23 cellular contexts compared by ENCODE assay signal in genomic region chr2:74814102-74814501, GRCh38. TPM values are rescaled to one million over a fixed set of nuclear protein-coding genes. Genes with fewer than 3 reads are reported as not detected.
DNase-seq lines count a peak whose midpoint lies in the region; ATAC-seq and TF ChIP-seq lines count a peak whose summit lies in the region.
"Had no signal": no experiment of that assay in that cellular context is flagged by ENCODE, and none has a peak within 500 bp of the region (broad histone marks: within the 10 kb centered on the region; RNA-seq: fewer than 3 reads in every experiment).

No MANE protein-coding gene starts in this region.

- H3K4me3 ChIP-seq in right atrium auricular region = no peak overlapping the region
- no peak overlapping the region for H3K4me3 ChIP-seq in thyroid gland (replicated peaks in 1 of 3)
- H3K4me3 ChIP-seq: BLaER1, GM12878 had no signal

- TF ChIP-seq POLR2A in thyroid gland (IDR thresholded peaks at IDR 0.05) = no peak

- no peak overlapping the region for H3K27ac ChIP-seq in right atrium auricular region
- H3K27ac ChIP-seq in thyroid gland = peak overlapping the region; percentile 33 to 52 (median 44)
- H3K27ac ChIP-seq: BLaER1 had no signal

- H3K9me3 ChIP-seq in right atrium auricular region = no peaks in the 10 kb centered on the region
- H3K9me3 ChIP-seq in thyroid gland = no peaks in the 10 kb centered on the region
- H3K9me3 ChIP-seq: BE2C, BLaER1 had no signal

- ATAC-seq in Right ventricle myocardium inferior (no peak), GM18498 (IDR thresholded peaks at IDR 0.05; ENCODE audit: unreplicated experiment) (no peak), GM19455 (IDR thresholded peaks at IDR 0.05; ENCODE audit: unreplicated experiment) (no peak)
- ATAC-seq: GM12878 had no signal

- H3K27me3 ChIP-seq in right atrium auricular region = no peaks in the 10 kb centered on the region
- no peaks in the 10 kb centered on the region for H3K27me3 ChIP-seq in thyroid gland
- H3K27me3 ChIP-seq: BE2C, BLaER1 had no signal

- H3K36me3 ChIP-seq in right atrium auricular region = no peaks in the 10 kb centered on the region
- no peaks in the 10 kb centered on the region for H3K36me3 ChIP-seq in thyroid gland
- H3K36me3 ChIP-seq: BE2C, BLaER1 had no signal

- WGBS in thyroid gland, 2 donors = 75 to 88% methylated on average over 2 of the region's 2 CpGs

- H3K4me1 ChIP-seq in right atrium auricular region (peaks cover 0 to 6% of the 10 kb centered on the region in 2 donors), thyroid gland (peaks cover 27 to 54% of the 10 kb centered on the region in 2 donors)

- DNase-seq in right atrium auricular region (ENCODE audit: low spot score) (peak; percentile 21), Right ventricle myocardium inferior (ENCODE audit: missing footprints) (no peak), DMS53 (lab: John Stamatoyannopoulos, UW) (peak; percentile 65), DMS53 treated with DMSO at 0.1 percent for 48 hours (lab: John Stamatoyannopoulos, UW; ENCODE audit: unreplicated experiment) (peak; percentile 51), thyroid gland (no peak)
- DNase-seq: 8988T; ACHN; BE2C; C1 segment of cervical spinal cord; CD4-positive, alpha-beta memory T cell; CD4-positive, CD25-positive, alpha-beta regulatory T cell; CD8-positive, alpha-beta memory T cell; COR-L47; DMS 273 treated with DMSO at 0.1 percent for 48 hours; DMS153; DMS79; DND-41; EL; GDM1 had no signal

- TF ChIP-seq CTCF in right atrium auricular region (IDR thresholded peaks at IDR 0.05) = no peak
- TF ChIP-seq CTCF in thyroid gland (IDR thresholded peaks at IDR 0.05) = no peak

- intact Hi-C loops in Right ventricle myocardium inferior (cut with DNase I) (no loop called here), thyroid gland (cut with DNase I) (no loop called here)

RNA-seq across cellular contexts. Expression of gene HK2, which starts 19.8 kb away (rescaled TPM):
- total RNA-seq in right atrium auricular region = 1 to 10 TPM; 3.4 to 8.1 TPM
- total RNA-seq in Right ventricle myocardium inferior = 5.4 TPM
- 10 to 100 TPM in 3 of 4 donors, 1 to 10 TPM in 1; 6.7 to 47.8 (median 26.9) TPM for total RNA-seq in thyroid gland

Comparison
In these comparisons a context has a peak if more than half of its experiments do, and no peak if none do; other contexts are left out.
1. DNase-seq: peak in right atrium auricular region (single experiment), DMS53 (single experiment) and DMS53 treated with DMSO at 0.1 percent for 48 hours (single experiment); none in Right ventricle myocardium inferior (single experiment) and thyroid gland (0 of 2).
2. H3K27ac ChIP-seq: peak in thyroid gland (3 of 3); none in right atrium auricular region (0 of 2).